In the genomic region with DNA sequence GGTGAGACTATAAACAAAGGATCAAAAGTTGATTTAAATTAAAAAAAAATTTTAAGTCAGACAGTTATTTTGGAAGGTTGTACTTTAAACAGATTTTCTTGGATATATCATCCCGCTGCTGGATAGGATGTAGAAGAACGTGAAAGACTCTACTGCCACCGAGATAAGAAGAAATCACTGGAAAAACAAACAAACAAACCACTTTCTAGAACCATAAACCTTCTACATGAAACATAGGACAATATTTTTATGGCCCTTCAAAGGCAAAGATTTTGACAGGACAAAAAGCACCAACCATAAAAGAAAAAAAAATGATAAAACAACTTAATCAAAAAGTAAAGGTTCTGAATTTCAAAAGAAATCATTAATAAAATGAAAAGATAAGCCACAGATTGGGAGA, we compare ENCODE assay signal across 21 cellular contexts.
A peak's percentile ranks its signal among the peaks of the same experiment; 100 is the strongest.
DNase-seq lines count a peak whose midpoint lies in the region; ATAC-seq and TF ChIP-seq lines count a peak whose summit lies in the region.
"Had no signal": no experiment of that assay in that cellular context is flagged by ENCODE, and none has a peak within 500 bp of the region (broad histone marks: within the 10 kb centered on the region; RNA-seq: fewer than 3 reads in every experiment).

No MANE protein-coding gene starts in this region.

- H3K4me1 Mint-ChIP-seq in nephron (peaks cover 23% of the 10 kb centered on the region), HFFc6 (ENCODE audit: low read depth) (peaks cover 26% of the 10 kb centered on the region)
- no peaks in the 10 kb centered on the region for H3K4me1 Mint-ChIP-seq in activated naive CD4-positive, alpha-beta T cell treated with anti-CD3 and anti-CD28 coated beads, Interleukin-2, amount 10 ng/mL, durations not matched to agents 7 days and 5 days
- H3K4me1 Mint-ChIP-seq: CD14-positive monocyte; CD8-positive, alpha-beta memory T cell had no signal

- no peaks in the 10 kb centered on the region for H4K20me1 ChIP-seq in OCI-LY3 (ENCODE audit: insufficient read depth, low read length)
- H4K20me1 ChIP-seq: BLaER1 treated with 17β-estradiol and CSF1 and Interleukin-3, amounts not matched to agents 10 nM and 100 nM had no signal

- H3K4me3 ChIP-seq in HEK293 (ENCODE audit: low read depth, low read length) (no peak overlapping the region), OCI-LY3 (ENCODE audit: low read length) (0 out of 2 replicates have a peak overlapping the region, but pooled peaks have one; percentile 18)
- H3K4me3 ChIP-seq: BLaER1 treated with 17β-estradiol and CSF1 and Interleukin-3, amounts not matched to agents 10 nM and 100 nM; GM12878; GM23338 had no signal

- H3K9me3 Mint-ChIP-seq in nephron = peaks cover 4% of the 10 kb centered on the region
- H3K9me3 Mint-ChIP-seq in activated naive CD4-positive, alpha-beta T cell treated with anti-CD3 and anti-CD28 coated beads, Interleukin-2, amount 10 ng/mL, durations not matched to agents 7 days and 5 days = no peaks in the 10 kb centered on the region
- no peaks in the 10 kb centered on the region for H3K9me3 Mint-ChIP-seq in HFFc6
- H3K9me3 Mint-ChIP-seq: CD4-positive, alpha-beta T cell; CD8-positive, alpha-beta memory T cell; GM23338; H9 had no signal

- peak overlapping the region; percentile 48 for H3K9ac ChIP-seq in OCI-LY3 (ENCODE audit: low read length)
- H3K9ac ChIP-seq: BLaER1 treated with 17β-estradiol and CSF1 and Interleukin-3, amounts not matched to agents 10 nM and 100 nM had no signal

- H3K9me3 ChIP-seq in HEK293 (ENCODE audit: control insufficient read depth, insufficient read depth, low read depth, low read length) = no peaks in the 10 kb centered on the region
- H3K9me3 ChIP-seq in OCI-LY3 (ENCODE audit: insufficient read depth, low read length) = no peaks in the 10 kb centered on the region; the same call in 1 of the 2 replicates
- H3K9me3 ChIP-seq: BE2C had no signal

- H3K36me3 ChIP-seq in HEK293 (ENCODE audit: control insufficient read depth in 2 of 2, insufficient read depth in 1 of 2, low read length in 2 of 2) (no peaks in the 10 kb centered on the region), OCI-LY3 (replicated peaks; ENCODE audit: low read depth, low read length) (peaks cover 4% of the 10 kb centered on the region)
- H3K36me3 ChIP-seq: BE2C; BLaER1 treated with 17β-estradiol and CSF1 and Interleukin-3, amounts not matched to agents 10 nM and 100 nM had no signal

- no peak for ATAC-seq in GM19467 (IDR thresholded peaks at IDR 0.05; ENCODE audit: unreplicated experiment)
- ATAC-seq: GM12878, GM23338, HCT116 had no signal

- DNase-seq in activated naive CD4-positive, alpha-beta T cell treated with anti-CD3 and anti-CD28 coated beads, Interleukin-2, amount 10 ng/mL, durations not matched to agents 7 days and 5 days = no peak
- no peak for DNase-seq in HFFc6
- DNase-seq: AML-193; BE2C; CD4-positive, alpha-beta T cell; CD8-positive, alpha-beta memory T cell; DMS 273 treated with DMSO at 0.1 percent for 48 hours; DMS79; EL; GDM1; H9 had no signal

- H3K4me3 Mint-ChIP-seq in nephron (no peak overlapping the region), HFFc6 (no peak overlapping the region)
- no peak overlapping the region for H3K4me3 Mint-ChIP-seq in activated naive CD4-positive, alpha-beta T cell treated with anti-CD3 and anti-CD28 coated beads, Interleukin-2, amount 10 ng/mL, durations not matched to agents 7 days and 5 days
- H3K4me3 Mint-ChIP-seq: CD14-positive monocyte; CD4-positive, alpha-beta T cell; CD8-positive, alpha-beta memory T cell; GM23338; H9 had no signal

- H3K27me3 ChIP-seq in OCI-LY3 (ENCODE audit: low read depth, low read length) = no peaks in the 10 kb centered on the region
- H3K27me3 ChIP-seq: BLaER1 treated with 17β-estradiol and CSF1 and Interleukin-3, amounts not matched to agents 10 nM and 100 nM had no signal

- no peaks in the 10 kb centered on the region for H3K79me2 ChIP-seq in OCI-LY3 (ENCODE audit: low read length)

- no peak for TF ChIP-seq CTCF in HEK293 (tag by site-specific recombination; IDR thresholded peaks at IDR 0.05)
- TF ChIP-seq CTCF in OCI-LY3 (IDR thresholded peaks at IDR 0.05; ENCODE audit: low read depth, low read length) = no peak
- TF ChIP-seq CTCF in nephron (IDR thresholded peaks at IDR 0.05; ENCODE audit: unreplicated experiment in 3 of 3) = no peak
- no peak for TF ChIP-seq CTCF in HFFc6 (IDR thresholded peaks at IDR 0.05)

- H3K27me3 Mint-ChIP-seq in nephron (ENCODE audit: low read depth) (no peaks in the 10 kb centered on the region), HFFc6 (ENCODE audit: insufficient read depth) (peaks cover 1% of the 10 kb centered on the region)
- no peaks in the 10 kb centered on the region for H3K27me3 Mint-ChIP-seq in activated naive CD4-positive, alpha-beta T cell treated with anti-CD3 and anti-CD28 coated beads, Interleukin-2, amount 10 ng/mL, durations not matched to agents 7 days and 5 days

- peak overlapping the region; percentile 60 for H3K4me2 ChIP-seq in OCI-LY3 (ENCODE audit: low read length)
- H3K4me2 ChIP-seq: BLaER1 treated with 17β-estradiol and CSF1 and Interleukin-3, amounts not matched to agents 10 nM and 100 nM; GM23338 had no signal

- peak overlapping the region in 2 of 3 experiments; percentile 16 to 54 for H3K27ac Mint-ChIP-seq in nephron
- no peak overlapping the region for H3K27ac Mint-ChIP-seq in activated naive CD4-positive, alpha-beta T cell treated with anti-CD3 and anti-CD28 coated beads, Interleukin-2, amount 10 ng/mL, durations not matched to agents 7 days and 5 days
- H3K27ac Mint-ChIP-seq in HFFc6 = no peak overlapping the region
- H3K27ac Mint-ChIP-seq: CD14-positive monocyte; CD4-positive, alpha-beta T cell; CD8-positive, alpha-beta memory T cell; GM23338; H9 had no signal

- no peaks in the 10 kb centered on the region for H3K36me3 Mint-ChIP-seq in nephron (ENCODE audit: low read depth)
- H3K36me3 Mint-ChIP-seq in activated naive CD4-positive, alpha-beta T cell treated with anti-CD3 and anti-CD28 coated beads, Interleukin-2, amount 10 ng/mL, durations not matched to agents 7 days and 5 days = no peaks in the 10 kb centered on the region
- no peaks in the 10 kb centered on the region for H3K36me3 Mint-ChIP-seq in HFFc6 (ENCODE audit: low read depth)
- H3K36me3 Mint-ChIP-seq: CD14-positive monocyte had no signal

- H3K27ac ChIP-seq in HEK293 (ENCODE audit: extremely low read depth, low read depth, low read length) (no peak overlapping the region), OCI-LY3 (ENCODE audit: low read length) (peak overlapping the region; percentile 84)
- H3K27ac ChIP-seq: 22Rv1; BLaER1 treated with 17β-estradiol and CSF1 and Interleukin-3, amounts not matched to agents 10 nM and 100 nM had no signal

- CTCF ChIA-PET in HEK293 (lab: Yijun Ruan, JAX) = interaction anchor here (0.7 kb wide), 4 partner anchors 31 to 285 kb away, joined by 3 to 4 read pairs (median 4); no protein-coding TSS in a partner anchor
- CTCF ChIA-PET in activated naive CD4-positive, alpha-beta T cell treated with anti-CD3 and anti-CD28 coated beads, Interleukin-2, amount 10 ng/mL, durations not matched to agents 7 days and 5 days (lab: Charles Lee) = no interaction called here

- H3K4me1 ChIP-seq in HEK293 (ENCODE audit: control insufficient read depth, insufficient read depth, low read length) = peaks cover 22% of the 10 kb centered on the region
- peaks cover 51% of the 10 kb centered on the region for H3K4me1 ChIP-seq in OCI-LY3 (ENCODE audit: low read length)
- H3K4me1 ChIP-seq: BE2C; BLaER1 treated with 17β-estradiol and CSF1 and Interleukin-3, amounts not matched to agents 10 nM and 100 nM had no signal

- POLR2A ChIA-PET in HEK293 (lab: Yijun Ruan, JAX) = no interaction called here

- H2AFZ ChIP-seq in OCI-LY3 (ENCODE audit: low read depth, low read length) = no peak overlapping the region
- H2AFZ ChIP-seq: GM23338 had no signal

TF ChIP-seq in HEK293, 187 proteins besides CTCF, POLR2A, EP300 and RAD21 (continues in another document):
- TF ChIP-seq HIC1 (tag by site-specific recombination; IDR thresholded peaks at IDR 0.05) (no peak), FEZF1 (tag by site-specific recombination; IDR thresholded peaks at IDR 0.05) (peak; percentile 47), EGR2 (tag by site-specific recombination; IDR thresholded peaks at IDR 0.05; ENCODE audit: low read depth) (no peak), PRDM6 (tag by site-specific recombination; IDR thresholded peaks at IDR 0.05) (peak; percentile 67), ZNF596 (tag by site-specific recombination; IDR thresholded peaks at IDR 0.05) (no peak), ZNF530 (tag by site-specific recombination; IDR thresholded peaks at IDR 0.05; ENCODE audit: low read depth) (no peak), ZNF274 (IDR thresholded peaks at IDR 0.05; ENCODE audit: low read length) (no peak), ZNF274 (tag by site-specific recombination; IDR thresholded peaks at IDR 0.05; ENCODE audit: borderline replicate concordance) (no peak)

Comparison
In these comparisons a context has a peak if more than half of its experiments do, and no peak if none do; other contexts are left out.
1. H3K27ac Mint-ChIP-seq: peak in nephron (2 of 3); none in activated naive CD4-positive, alpha-beta T cell treated with anti-CD3 and anti-CD28 coated beads, Interleukin-2, amount 10 ng/mL, durations not matched to agents 7 days and 5 days (single experiment) and HFFc6 (single experiment).